ENCODE assay signal across 8 cellular contexts in genomic region chr1:192610114-192610958, GRCh38. TPM values are rescaled to one million over a fixed set of nuclear protein-coding genes. Genes with fewer than 3 reads are reported as not detected.
DNase-seq lines count a peak whose midpoint lies in the region; ATAC-seq and TF ChIP-seq lines count a peak whose summit lies in the region.

No MANE protein-coding gene starts in this region.

- H3K4me1 ChIP-seq in heart right ventricle (peaks cover 0 to 15% (median 0%) of the 10 kb centered on the region in 9 donors), PC-9 (replicated peaks; ENCODE audit: insufficient read depth) (peaks cover 7% of the 10 kb centered on the region), fibroblast of lung (ENCODE audit: control insufficient read depth, extremely low read depth, insufficient read depth, low read length) (no peaks in the 10 kb centered on the region), tibial nerve (peaks cover 0 to 5% (median 0%) of the 10 kb centered on the region in 4 donors)

- no TSS peak for BruUV-seq in PC-9 (replicated peaks; lab: Mats Ljungman, UMichigan)

- H3K27me3 ChIP-seq in heart right ventricle (no peaks in the 10 kb centered on the region), PC-9 (ENCODE audit: insufficient read depth, low read depth) (no peaks in the 10 kb centered on the region), fibroblast of lung (ENCODE audit: control insufficient read depth, insufficient read depth, low read length) (no peaks in the 10 kb centered on the region), tibial nerve (no peaks in the 10 kb centered on the region)

- H3K4me3 ChIP-seq in heart right ventricle (no peak overlapping the region), PC-9 (no peak overlapping the region), fibroblast of lung (replicated peaks in 1 of 4; ENCODE audit: control extremely low read depth in 1 of 4, insufficient read depth in 1 of 4, low read depth in 3 of 4, low read length in 4 of 4) (no peak overlapping the region), tibial nerve (no peak overlapping the region)

- CTCF ChIA-PET in PC-9 (lab: Charles Lee), result no interaction called here

- H4K20me1 ChIP-seq in PC-9 (ENCODE audit: insufficient read depth), result no peaks in the 10 kb centered on the region
- H4K20me1 ChIP-seq in fibroblast of lung (ENCODE audit: control insufficient read depth, extremely low read depth, insufficient read depth, low read length), result no peaks in the 10 kb centered on the region

- POLR2A ChIA-PET in PC-9 (lab: Charles Lee; ENCODE audit: unreplicated experiment), result no interaction called here

- no peaks in the 10 kb centered on the region for H3K36me3 ChIP-seq in heart right ventricle
- no peaks in the 10 kb centered on the region for H3K36me3 ChIP-seq in PC-9 (ENCODE audit: low read depth)
- no peaks in the 10 kb centered on the region for H3K36me3 ChIP-seq in fibroblast of lung (ENCODE audit: control insufficient read depth, insufficient read depth, low read length)
- H3K36me3 ChIP-seq in tibial nerve, result no peaks in the 10 kb centered on the region

- H2AFZ ChIP-seq in PC-9 (no peak overlapping the region), fibroblast of lung (ENCODE audit: low read length) (no peak overlapping the region)

- H3K4me2 ChIP-seq in PC-9 (no peak overlapping the region), fibroblast of lung (ENCODE audit: extremely low read depth, insufficient read depth, low read length) (no peak overlapping the region)

- H3K9me3 ChIP-seq in heart right ventricle (no peaks in the 10 kb centered on the region), PC-9 (ENCODE audit: insufficient read depth, low read depth) (no peaks in the 10 kb centered on the region; the same call in 1 of the 2 replicates), fibroblast of lung (ENCODE audit: control insufficient read depth, insufficient read depth, low read depth, low read length) (no peaks in the 10 kb centered on the region), tibial nerve (no peaks in the 10 kb centered on the region)

- no peak for TF ChIP-seq EP300 in tibial nerve (IDR thresholded peaks at IDR 0.05)

- H3K27ac ChIP-seq in heart right ventricle, result no peak overlapping the region
- H3K27ac ChIP-seq in PC-9, result no peak overlapping the region
- no peak overlapping the region for H3K27ac ChIP-seq in fibroblast of lung (ENCODE audit: insufficient read depth, low read length)
- no peak overlapping the region for H3K27ac ChIP-seq in tibial nerve

- TF ChIP-seq POLR2A in tibial nerve (IDR thresholded peaks at IDR 0.05), result no peak

- no peak for ATAC-seq in heart right ventricle
- no peak for ATAC-seq in Right ventricle myocardium superior (ENCODE audit: poor library complexity)
- no peak for ATAC-seq in HG03025 (IDR thresholded peaks at IDR 0.05; ENCODE audit: low FRiP score, unreplicated experiment)

- DNase-seq in heart right ventricle (no peak), Right ventricle myocardium superior (no peak), PC-9 (peak in 1 of 2 experiments; percentile 37), fibroblast of lung (ENCODE audit: low read depth in 2 of 2) (peak; percentile 23 to 71), tibial nerve (ENCODE audit: low spot score in 2 of 2) (no peak), posterior vena cava (ENCODE audit: low spot score) (no peak), C1 segment of cervical spinal cord (lab: John Stamatoyannopoulos, UW) (no peak)

- WGBS in heart right ventricle, 2 donors, result 66 to 68% methylated on average over 3 of the region's 3 CpGs
- WGBS in tibial nerve, 2 donors, result 53 to 54% methylated on average over 3 of the region's 3 CpGs

- no peaks in the 10 kb centered on the region for H3K9me2 ChIP-seq in PC-9 (ENCODE audit: insufficient read depth)

- H3K9ac ChIP-seq in fibroblast of lung (ENCODE audit: insufficient read depth, low read length), result no peak overlapping the region

- intact Hi-C loops in heart right ventricle (cut with DNase I) (loop anchor here in 6 of 10 donors (2.0 to 10.0 kb wide), 6 partner anchors 134 to 414 kb away; partner anchors contain the start of gene RGS2 (in 4 of the 6)), Right ventricle myocardium superior (cut with DNase I) (loop anchor here (2.0 to 10.0 kb wide), 2 partner anchors 134 to 194 kb away; partner anchors contain the start of gene RGS2), PC-9 (cut with micrococcal nuclease; ENCODE audit: unreplicated experiment) (loop anchor here (1.0 to 10.0 kb wide), 3 partner anchors 133 to 404 kb away; partner anchors contain the start of gene RGS2), posterior vena cava (cut with DNase I) (no loop called here)

- no peaks in the 10 kb centered on the region for H3K79me2 ChIP-seq in PC-9 (ENCODE audit: low read depth)
- no peaks in the 10 kb centered on the region for H3K79me2 ChIP-seq in fibroblast of lung (ENCODE audit: control insufficient read depth, insufficient read depth, low read length)

- H3F3A ChIP-seq in PC-9 (ENCODE audit: insufficient read depth, low read depth), result peaks cover 5% of the 10 kb centered on the region; the same call in 1 of the 2 replicates

- TF ChIP-seq CTCF in heart right ventricle (IDR thresholded peaks at IDR 0.05) (peak; percentile 32 to 75 (median 63)), PC-9 (conservative IDR thresholded peaks at IDR 0.05) (peak; percentile 69), fibroblast of lung (conservative IDR thresholded peaks at IDR 0.05 in 1 of 2, IDR thresholded peaks at IDR 0.05 in 1 of 2; ENCODE audit: low read depth in 1 of 2, low read length in 2 of 2) (peak; percentile 17 to 41), tibial nerve (IDR thresholded peaks at IDR 0.05) (peak in 4 of 5 experiments; percentile 42 to 70 (median 54))

RNA-seq across cellular contexts. Expression of gene RGS13, which starts 25.6 kb away (rescaled TPM):
- total RNA-seq in heart right ventricle (under 1 TPM in 2 of 10 donors, not detected in 8; 0.12 to 0.13 TPM), Right ventricle myocardium superior (0.30 TPM), PC-9 (2021) (not detected in 2 replicates), fibroblast of lung (not detected in 2 replicates), tibial nerve (under 1 TPM in 2 of 4 donors, not detected in 2; 0.22 to 0.78 TPM), posterior vena cava (1 to 10 TPM in 1 of 2 donors, under 1 TPM in 1; 0.81 to 1.2 TPM)
- polyA plus RNA-seq in heart right ventricle (under 1 TPM in 1 of 2 donors, not detected in 1; 0.15 TPM), fibroblast of lung (0.10 TPM in 1 of 2 replicates, not detected in the other)
- polyA plus RNA-seq in fibroblast of lung (2012), result 0.09 TPM in 1 of 2 replicates, not detected in the other
- not detected in 2 replicates for polyA minus RNA-seq in fibroblast of lung (ENCODE audit: low replicate concordance)

RNA-seq across cellular contexts. Expression of gene RGS1, which starts 34.8 kb away (rescaled TPM):
- 1 to 10 TPM in 4 of 10 donors, under 1 TPM in 6; 0.30 to 7.2 (median 0.84) TPM for total RNA-seq in heart right ventricle
- polyA plus RNA-seq in heart right ventricle, result 1 to 10 TPM in 1 of 2 donors, under 1 TPM in 1; 0.95 to 5.8 TPM
- 0.65 TPM for total RNA-seq in Right ventricle myocardium superior
- total RNA-seq in PC-9 (2021), result not detected in 2 replicates
- under 0.01 and 0.50 TPM in 2 replicates for total RNA-seq in fibroblast of lung
- polyA plus RNA-seq in fibroblast of lung, result 0.18 and 3.6 TPM in 2 replicates
- 0.12 and 1.7 TPM in 2 replicates for polyA plus RNA-seq in fibroblast of lung (2012)
- 0.07 TPM in 1 of 2 replicates, not detected in the other for polyA minus RNA-seq in fibroblast of lung (ENCODE audit: low replicate concordance)
- 100 to 1,000 TPM; 142 to 489 (median 195) TPM for total RNA-seq in tibial nerve
- total RNA-seq in posterior vena cava, result 10 to 100 TPM; 13.0 to 32.0 TPM

Comparison
In these comparisons a context has a peak if more than half of its experiments do, and no peak if none do; other contexts are left out.
1. DNase-seq: peak in fibroblast of lung (2 of 2); none in heart right ventricle (0 of 2), Right ventricle myocardium superior (single experiment), tibial nerve (0 of 2), posterior vena cava (single experiment) and C1 segment of cervical spinal cord (0 of 14).
2. RNA of gene RGS1, which starts 34.8 kb away (total RNA-seq): 142 to 489 TPM in tibial nerve; 13.0 to 32.0 TPM in posterior vena cava, 0.30 to 7.2 TPM in heart right ventricle, 0.65 TPM in Right ventricle myocardium superior (single experiment), under 0.01 to 0.50 TPM in fibroblast of lung and not detected in PC-9; every median in the first group is over 4 times any median in the second.
3. intact Hi-C loops: an anchor here in heart right ventricle (2.0 to 10.0 kb wide), Right ventricle myocardium superior (2.0 to 10.0 kb wide) and PC-9 (1.0 to 10.0 kb wide); none called in posterior vena cava.
4. Peak in every context shown above with its lines, with median percentiles within 50 percentile points of each other: CTCF ChIP-seq.